Comparison of ENCODE assay signal across 17 cellular contexts in the genomic region with DNA sequence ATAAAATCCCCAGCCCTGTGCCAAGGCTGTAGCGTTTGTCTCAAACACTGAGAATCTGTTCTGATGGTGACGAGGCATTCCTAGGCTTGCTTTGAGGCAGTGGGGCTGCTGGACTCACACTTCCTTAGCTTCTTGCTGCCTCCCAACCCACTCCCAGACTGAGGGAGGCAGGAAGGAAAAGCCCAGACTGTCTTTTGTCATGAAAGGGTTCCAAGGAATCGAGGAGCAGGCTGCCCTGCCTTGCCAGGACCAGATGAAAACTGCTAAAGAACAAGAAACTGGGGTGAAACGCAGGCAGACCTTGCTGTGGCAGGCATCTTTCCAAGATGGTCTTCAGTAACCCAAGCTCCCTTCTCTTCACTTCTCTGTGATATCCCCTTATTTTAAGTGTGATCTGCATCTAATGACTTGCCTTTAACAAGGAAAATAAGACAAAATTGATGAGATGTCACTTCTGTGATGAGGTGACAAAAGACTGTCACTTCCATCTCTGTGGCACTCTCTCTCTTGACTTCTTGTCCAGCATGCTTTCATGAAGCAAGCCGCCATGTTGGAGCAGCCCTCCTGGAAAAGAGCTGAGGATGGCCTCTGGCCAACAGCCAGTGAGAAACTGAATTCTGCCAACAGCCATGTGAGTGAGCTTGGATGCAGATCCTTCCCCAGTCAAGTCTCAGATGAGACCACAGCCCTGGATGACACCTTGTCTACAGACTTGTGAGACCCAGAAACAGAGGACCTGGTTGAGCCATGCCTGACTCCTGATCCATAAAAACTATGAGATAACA.
DNase-seq lines count a peak whose midpoint lies in the region; ATAC-seq and TF ChIP-seq lines count a peak whose summit lies in the region.
"Had no signal": no experiment of that assay in that cellular context is flagged by ENCODE, and none has a peak within 500 bp of the region (broad histone marks: within the 10 kb centered on the region; RNA-seq: fewer than 3 reads in every experiment).

No MANE protein-coding gene starts in this region.

- no peaks in the 10 kb centered on the region for H3K4me1 ChIP-seq in right atrium auricular region
- H3K4me1 ChIP-seq in HAP-1 = no peaks in the 10 kb centered on the region
- H3K4me1 ChIP-seq: BLaER1 had no signal

- H3K9me3 ChIP-seq in right atrium auricular region (peaks cover 0 to 32% of the 10 kb centered on the region in 2 donors), HAP-1 (no peaks in the 10 kb centered on the region)

- H3K4me3 ChIP-seq in right atrium auricular region (no peak overlapping the region), HAP-1 (no peak overlapping the region)
- H3K4me3 ChIP-seq: BLaER1, GM23248 had no signal

- H3K27ac ChIP-seq in right atrium auricular region = no peak overlapping the region
- H3K27ac ChIP-seq: BLaER1, GM23248 had no signal

- DNase-seq in right atrium auricular region (ENCODE audit: low spot score) = peak; percentile 13
- no peak for DNase-seq in left cardiac atrium
- DNase-seq in islet precursor cell = peak; percentile 31
- peak; percentile 18 for DNase-seq in type B pancreatic cell (ENCODE audit: extremely low spot score, unreplicated experiment)
- DNase-seq in HAP-1 (ENCODE audit: low spot score in 2 of 2) = no peak
- DNase-seq in NCI-H2171 treated with DMSO at 0.1 percent for 48 hours (lab: John Stamatoyannopoulos, UW) = no peak
- no peak for DNase-seq in glomerular visceral epithelial cell (ENCODE audit: extremely low spot score)
- DNase-seq: 8988T; CD4-positive, alpha-beta memory T cell; DMS153; DMS79; GDM1; GM23248; HCEC 1CT had no signal

- in situ Hi-C loops in HAP-1 (cut with MboI; ENCODE audit: low sequenced_read_pairs) = no loop called here

- H3K27me3 ChIP-seq in right atrium auricular region = no peaks in the 10 kb centered on the region
- no peaks in the 10 kb centered on the region for H3K27me3 ChIP-seq in HAP-1 (ENCODE audit: low read depth)
- H3K27me3 ChIP-seq: BLaER1 had no signal

- no peaks in the 10 kb centered on the region for H3K27me3 Mint-ChIP-seq in type B pancreatic cell

- no peaks in the 10 kb centered on the region for H3K36me3 Mint-ChIP-seq in type B pancreatic cell
- H3K36me3 Mint-ChIP-seq: CD14-positive monocyte; CD4-positive, alpha-beta memory T cell had no signal

- H3K9me3 Mint-ChIP-seq in type B pancreatic cell = no peaks in the 10 kb centered on the region

- no peak for TF ChIP-seq CTCF in right atrium auricular region (IDR thresholded peaks at IDR 0.05)
- no peak for TF ChIP-seq CTCF in type B pancreatic cell (conservative IDR thresholded peaks at IDR 0.05)

- H3K36me3 ChIP-seq in right atrium auricular region (no peaks in the 10 kb centered on the region), HAP-1 (replicated peaks) (no peaks in the 10 kb centered on the region)
- H3K36me3 ChIP-seq: BLaER1 had no signal

- intact Hi-C loops in left cardiac atrium (cut with DNase I) = no loop called here

- ATAC-seq in left cardiac atrium = no peak
- ATAC-seq: HepG2 had no signal

- H3K27ac Mint-ChIP-seq in type B pancreatic cell = no peak overlapping the region
- H3K27ac Mint-ChIP-seq: CD14-positive monocyte; CD4-positive, alpha-beta memory T cell had no signal

- no peak overlapping the region for H3K4me3 Mint-ChIP-seq in type B pancreatic cell
- H3K4me3 Mint-ChIP-seq: CD14-positive monocyte; CD4-positive, alpha-beta memory T cell had no signal

- no peaks in the 10 kb centered on the region for H3K4me1 Mint-ChIP-seq in type B pancreatic cell (ENCODE audit: unreplicated experiment)
- H3K4me1 Mint-ChIP-seq: CD14-positive monocyte; CD4-positive, alpha-beta memory T cell had no signal

Comparison
In these comparisons a context has a peak if more than half of its experiments do, and no peak if none do; other contexts are left out.
1. DNase-seq: peak in right atrium auricular region (single experiment), islet precursor cell (single experiment) and type B pancreatic cell (single experiment); none in left cardiac atrium (single experiment), HAP-1 (0 of 2), NCI-H2171 treated with DMSO at 0.1 percent for 48 hours (single experiment) and glomerular visceral epithelial cell (single experiment).